8 cellular contexts compared by ENCODE assay signal in the genomic region with DNA sequence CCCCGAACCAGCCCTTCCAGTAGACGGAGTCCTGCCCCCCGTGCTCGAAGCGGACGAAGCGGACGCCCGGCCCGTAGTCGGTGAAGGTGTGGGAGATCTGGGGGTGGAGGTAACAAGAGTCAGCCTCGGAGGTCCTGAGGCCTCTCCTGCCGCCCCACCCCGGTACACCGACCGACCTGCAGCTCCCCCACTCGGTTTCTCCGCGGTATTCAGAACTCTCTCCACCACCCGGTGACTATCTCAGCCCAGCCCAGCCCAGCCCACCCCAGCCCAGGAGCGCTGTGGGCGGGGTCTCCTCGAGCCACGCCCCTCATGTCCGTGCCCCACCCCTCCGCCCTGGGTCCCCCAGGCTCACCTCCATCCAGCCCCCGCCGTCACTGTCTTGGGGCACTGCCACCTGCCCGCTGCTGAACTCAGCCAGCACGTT. TPM values are rescaled to one million over a fixed set of nuclear protein-coding genes. Genes with fewer than 3 reads are reported as not detected.
DNase-seq lines count a peak whose midpoint lies in the region; ATAC-seq lines count a peak whose summit lies in the region.
"Had no signal": no experiment of that assay in that cellular context is flagged by ENCODE, and none has a peak within 500 bp of the region (broad histone marks: within the 10 kb centered on the region; RNA-seq: fewer than 3 reads in every experiment).

No MANE protein-coding gene starts in this region.

- no peaks in the 10 kb centered on the region for H3K27me3 ChIP-seq in trophoblast cell (ENCODE audit: insufficient read depth, low read length)

- no peaks in the 10 kb centered on the region for H3K36me3 ChIP-seq in trophoblast cell (ENCODE audit: control insufficient read depth in 1 of 2, insufficient read depth in 2 of 2, low read length in 2 of 2)

- H2BK5ac ChIP-seq in trophoblast cell (ENCODE audit: low read depth, low read length, poor library complexity) = no peak overlapping the region

- peak; percentile 10 to 58 for ATAC-seq in activated naive CD4-positive, alpha-beta T cell treated with anti-CD3 and anti-CD28 coated beads, Interleukin-2, amount 50 U/mL, for 72 hours
- peak; percentile 15 for ATAC-seq in stimulated activated naive CD8-positive, alpha-beta T cell treated with anti-CD3 and anti-CD28 coated beads, Interleukin-15, Interleukin-2, amounts not matched to agents 100 U/mL and 50 U/mL, for 24 hours
- ATAC-seq in GM18520 (IDR thresholded peaks at IDR 0.05; ENCODE audit: unreplicated experiment) (no peak), GM18867 (IDR thresholded peaks at IDR 0.05; ENCODE audit: unreplicated experiment) (no peak)

- no peaks in the 10 kb centered on the region for H3K9me3 Mint-ChIP-seq in activated naive CD4-positive, alpha-beta T cell treated with anti-CD3 and anti-CD28 coated beads, Interleukin-2, amount 50 U/mL, for 72 hours

- H3K4me1 ChIP-seq in trophoblast cell (ENCODE audit: control insufficient read depth in 1 of 2, insufficient read depth in 2 of 2, low read length in 2 of 2) = peaks cover 3 to 13% of the 10 kb centered on the region in 2 experiments

- WGBS in trophoblast cell (ENCODE audit: extremely low coverage, insufficient coverage, insufficient read length) = no CpG with 5 or more reads among the region's 30 CpGs

- H3K23ac ChIP-seq in trophoblast cell (ENCODE audit: low read length) = no peak overlapping the region

- no peak overlapping the region for H4K91ac ChIP-seq in trophoblast cell (ENCODE audit: low read depth, low read length)

- H3K79me2 ChIP-seq in trophoblast cell (ENCODE audit: control insufficient read depth, insufficient read depth, low read length, poor library complexity) = no peaks in the 10 kb centered on the region

- H2BK12ac ChIP-seq in trophoblast cell (ENCODE audit: low read length) = no peak overlapping the region

- H3K9me3 ChIP-seq in trophoblast cell (ENCODE audit: insufficient read depth, low read depth, low read length) = peaks cover 2% of the 10 kb centered on the region

- H3K27ac Mint-ChIP-seq in activated naive CD4-positive, alpha-beta T cell treated with anti-CD3 and anti-CD28 coated beads, Interleukin-2, amount 50 U/mL, for 72 hours = no peak overlapping the region

- no peak overlapping the region for H3K9ac ChIP-seq in trophoblast cell (ENCODE audit: low read length)

- no peak overlapping the region for H3K27ac ChIP-seq in trophoblast cell (ENCODE audit: low read depth, low read length)

- H3K36me3 Mint-ChIP-seq in activated naive CD4-positive, alpha-beta T cell treated with anti-CD3 and anti-CD28 coated beads, Interleukin-2, amount 50 U/mL, for 72 hours = no peaks in the 10 kb centered on the region

- no peak overlapping the region for H3K4ac ChIP-seq in trophoblast cell (ENCODE audit: low read depth, low read length)

- no peak overlapping the region for H2AFZ ChIP-seq in trophoblast cell (ENCODE audit: insufficient read depth, low read length, poor library complexity)

- H2AK5ac ChIP-seq in trophoblast cell (ENCODE audit: low read length) = no peak overlapping the region

- in situ Hi-C loops in SK-MEL-5 (cut with HindIII; ENCODE audit: low pct_unique_long_range_greater_than_20kb, low sequenced_read_pairs) = no loop called here

- DNase-seq in SK-MEL-5 (ENCODE audit: low read depth, low spot score) (peak; percentile 32), islet precursor cell (peak; percentile 71), trophoblast cell (no peak)
- DNase-seq in activated naive CD4-positive, alpha-beta T cell treated with anti-CD3 and anti-CD28 coated beads, Interleukin-2, amount 50 U/mL, for 72 hours (ENCODE audit: low spot score in 2 of 2) = peak in 1 of 2 donors; percentile 61
- peak; percentile 55 for DNase-seq in stimulated activated naive CD8-positive, alpha-beta T cell treated with anti-CD3 and anti-CD28 coated beads, Interleukin-15, Interleukin-2, amounts not matched to agents 100 U/mL and 50 U/mL, for 24 hours
- DNase-seq: T1000 had no signal

- no peak overlapping the region for H3K4me3 ChIP-seq in trophoblast cell (ENCODE audit: low read depth, low read length)

- no peak overlapping the region for H3K4me2 ChIP-seq in trophoblast cell (ENCODE audit: low read length)

- H4K12ac ChIP-seq in trophoblast cell (ENCODE audit: low read depth, low read length) = no peak overlapping the region

- no peak overlapping the region for H4K8ac ChIP-seq in trophoblast cell (ENCODE audit: low read depth, low read length)

- H3K14ac ChIP-seq in trophoblast cell (ENCODE audit: low read length) = no peak overlapping the region

- peaks cover 3% of the 10 kb centered on the region for H3K79me1 ChIP-seq in trophoblast cell (ENCODE audit: low read length)

- no peak overlapping the region for H3K18ac ChIP-seq in trophoblast cell (ENCODE audit: low read length)

- H2BK120ac ChIP-seq in trophoblast cell (ENCODE audit: insufficient read depth, low read length, poor library complexity) = no peak overlapping the region

RNA-seq across cellular contexts. Expression of gene FBXO2, which starts 5.5 kb away (rescaled TPM):
- 1.3 and 2.2 TPM in 2 replicates for total RNA-seq in SK-MEL-5 (2014; rRNA removed; shearing (Covaris generic))
- 1.1 and 3.2 TPM in 2 replicates for polyA plus RNA-seq in SK-MEL-5 (2015; cell fraction: cytosol; rRNA removed)
- 5.9 and 7.3 TPM in 2 replicates for polyA plus RNA-seq in SK-MEL-5 (2015; cell fraction: nucleus; rRNA removed)
- total RNA-seq in activated naive CD4-positive, alpha-beta T cell treated with anti-CD3 and anti-CD28 coated beads, Interleukin-2, amount 50 U/mL, for 72 hours = 1 to 10 TPM; 1.9 to 2.0 TPM
- 35.7 and 37.3 TPM in 2 replicates for polyA plus RNA-seq in trophoblast cell (2013)

RNA-seq across cellular contexts. Expression of gene FBXO44, which starts 5.9 kb away (rescaled TPM):
- total RNA-seq in SK-MEL-5 (2014; rRNA removed; shearing (Covaris generic)) = 20.3 and 21.4 TPM in 2 replicates
- 27.3 and 38.2 TPM in 2 replicates for polyA plus RNA-seq in SK-MEL-5 (2015; cell fraction: cytosol; rRNA removed)
- 182 and 185 TPM in 2 replicates for polyA plus RNA-seq in SK-MEL-5 (2015; cell fraction: nucleus; rRNA removed)
- 10 to 100 TPM; 22.7 to 27.3 TPM for total RNA-seq in activated naive CD4-positive, alpha-beta T cell treated with anti-CD3 and anti-CD28 coated beads, Interleukin-2, amount 50 U/mL, for 72 hours
- polyA plus RNA-seq in trophoblast cell (2013) = 12.1 and 12.9 TPM in 2 replicates

RNA-seq across cellular contexts. Expression of gene FBXO6, which starts 15.3 kb away (rescaled TPM):
- total RNA-seq in SK-MEL-5 (2014; rRNA removed; shearing (Covaris generic)) = 4.8 and 5.0 TPM in 2 replicates
- 7.2 TPM in 2 replicates for polyA plus RNA-seq in SK-MEL-5 (2015; cell fraction: cytosol; rRNA removed)
- 0.99 and 2.5 TPM in 2 replicates for polyA plus RNA-seq in SK-MEL-5 (2015; cell fraction: nucleus; rRNA removed)
- total RNA-seq in activated naive CD4-positive, alpha-beta T cell treated with anti-CD3 and anti-CD28 coated beads, Interleukin-2, amount 50 U/mL, for 72 hours = 10 to 100 TPM in 1 of 2 donors, 1 to 10 TPM in 1; 3.2 to 11.2 TPM
- polyA plus RNA-seq in trophoblast cell (2013) = 1.7 and 2.1 TPM in 2 replicates

RNA-seq across cellular contexts. Expression of gene MAD2L2, which starts 32.2 kb away (rescaled TPM):
- total RNA-seq in SK-MEL-5 (2014; rRNA removed; shearing (Covaris generic)) = 62.5 and 64.8 TPM in 2 replicates
- 81.7 and 84.7 TPM in 2 replicates for polyA plus RNA-seq in SK-MEL-5 (2015; cell fraction: cytosol; rRNA removed)
- polyA plus RNA-seq in SK-MEL-5 (2015; cell fraction: nucleus; rRNA removed) = 57.5 and 77.6 TPM in 2 replicates
- total RNA-seq in activated naive CD4-positive, alpha-beta T cell treated with anti-CD3 and anti-CD28 coated beads, Interleukin-2, amount 50 U/mL, for 72 hours = 100 to 1,000 TPM in 1 of 2 donors, 10 to 100 TPM in 1; 76.7 to 115 TPM
- 33.2 and 36.9 TPM in 2 replicates for polyA plus RNA-seq in trophoblast cell (2013)

RNA-seq across cellular contexts. Expression of gene DRAXIN, which starts 42.8 kb away (rescaled TPM):
- 0.03 TPM in 1 of 2 replicates, not detected in the other for total RNA-seq in SK-MEL-5 (2014; rRNA removed; shearing (Covaris generic))
- 0.03 TPM in 1 of 2 replicates, not detected in the other for polyA plus RNA-seq in SK-MEL-5 (2015; cell fraction: cytosol; rRNA removed)
- 0.05 and 0.11 TPM in 2 replicates for polyA plus RNA-seq in SK-MEL-5 (2015; cell fraction: nucleus; rRNA removed)
- under 1 TPM; 0.04 to 0.46 TPM for total RNA-seq in activated naive CD4-positive, alpha-beta T cell treated with anti-CD3 and anti-CD28 coated beads, Interleukin-2, amount 50 U/mL, for 72 hours
- polyA plus RNA-seq in trophoblast cell (2013) = 0.85 and 0.89 TPM in 2 replicates

Comparison
In these comparisons a context has a peak if more than half of its experiments do, and no peak if none do; other contexts are left out.
1. DNase-seq: peak in SK-MEL-5 (single experiment), islet precursor cell (single experiment) and stimulated activated naive CD8-positive, alpha-beta T cell treated with anti-CD3 and anti-CD28 coated beads, Interleukin-15, Interleukin-2, amounts not matched to agents 100 U/mL and 50 U/mL, for 24 hours (single experiment); none in trophoblast cell (0 of 2).
2. ATAC-seq: peak in activated naive CD4-positive, alpha-beta T cell treated with anti-CD3 and anti-CD28 coated beads, Interleukin-2, amount 50 U/mL, for 72 hours (2 of 2) and stimulated activated naive CD8-positive, alpha-beta T cell treated with anti-CD3 and anti-CD28 coated beads, Interleukin-15, Interleukin-2, amounts not matched to agents 100 U/mL and 50 U/mL, for 24 hours (single experiment); none in GM18520 (single experiment) and GM18867 (single experiment).